In genomic region chr1:58870298-58870676, GRCh38 we compare ENCODE assay signal across 1 cellular context.
A peak's percentile ranks its signal among the peaks of the same experiment; 100 is the strongest.
TF ChIP-seq lines count a peak whose summit lies in the region.

No MANE protein-coding gene starts in this region.

TF ChIP-seq in HEK293, 187 proteins besides CTCF, POLR2A, EP300 and RAD21 (continued from another document and continues in another):
- peak; percentile 34; the same call in 1 of the 2 replicates for TF ChIP-seq KLF7 (tag by site-specific recombination; IDR thresholded peaks at IDR 0.05; ENCODE audit: borderline replicate concordance)
- TF ChIP-seq ZNF521 (tag by site-specific recombination; IDR thresholded peaks at IDR 0.05): no peak
- TF ChIP-seq ZNF488 (tag by site-specific recombination; IDR thresholded peaks at IDR 0.05): no peak
- TF ChIP-seq ZNF16 (tag by site-specific recombination; IDR thresholded peaks at IDR 0.05; ENCODE audit: low read depth): no peak
- TF ChIP-seq ZNF518A (tag by site-specific recombination; conservative IDR thresholded peaks at IDR 0.05; ENCODE audit: low read depth): no peak
- no peak for TF ChIP-seq GLIS2 (tag by site-specific recombination; IDR thresholded peaks at IDR 0.05)
- no peak for TF ChIP-seq ZNF10 (tag by site-specific recombination; IDR thresholded peaks at IDR 0.05)
- no peak for TF ChIP-seq ZNF211 (tag by site-specific recombination; IDR thresholded peaks at IDR 0.05; ENCODE audit: low read depth)
- no peak for TF ChIP-seq ZNF292 (tag by site-specific recombination; IDR thresholded peaks at IDR 0.05; ENCODE audit: borderline replicate concordance, low read depth)
- TF ChIP-seq ZIC2 (tag by site-specific recombination; IDR thresholded peaks at IDR 0.05): peak; percentile 81
- peak; percentile 92 for TF ChIP-seq ZNF843 (tag by site-specific recombination; IDR thresholded peaks at IDR 0.05)
- TF ChIP-seq ZNF37A (tag by site-specific recombination; IDR thresholded peaks at IDR 0.05): no peak
- TF ChIP-seq EGR2 (tag by site-specific recombination; IDR thresholded peaks at IDR 0.05; ENCODE audit: low read depth): no peak
- no peak for TF ChIP-seq ZNF138 (tag by site-specific recombination; IDR thresholded peaks at IDR 0.05; ENCODE audit: borderline replicate concordance)
- no peak for TF ChIP-seq ZNF248 (tag by site-specific recombination; IDR thresholded peaks at IDR 0.05)
- no peak for TF ChIP-seq ZNF239 (tag by site-specific recombination; IDR thresholded peaks at IDR 0.05)
- TF ChIP-seq ZBTB17 (tag by site-specific recombination; IDR thresholded peaks at IDR 0.05): no peak
- no peak for TF ChIP-seq ZNF121 (tag by site-specific recombination; IDR thresholded peaks at IDR 0.05)
- TF ChIP-seq ZNF132 (tag by site-specific recombination; IDR thresholded peaks at IDR 0.05; ENCODE audit: borderline replicate concordance): no peak
- TF ChIP-seq ATF2 (tag by site-specific recombination; IDR thresholded peaks at IDR 0.05; ENCODE audit: low read depth): no peak
- no peak for TF ChIP-seq ZNF558 (tag by site-specific recombination; IDR thresholded peaks at IDR 0.05)
- no peak for TF ChIP-seq TRIM28 (IDR thresholded peaks at IDR 0.05; ENCODE audit: borderline replicate concordance, low read length)
- TF ChIP-seq SETDB1 (IDR thresholded peaks at IDR 0.05; ENCODE audit: insufficient read length, low read length): no peak
- TF ChIP-seq KLF1 (tag by site-specific recombination; IDR thresholded peaks at IDR 0.05): no peak
- TF ChIP-seq ZSCAN18 (tag by site-specific recombination; IDR thresholded peaks at IDR 0.05): no peak
- no peak for TF ChIP-seq ZNF404 (tag by site-specific recombination; IDR thresholded peaks at IDR 0.05)
- TF ChIP-seq MEIS1 (CRISPR knock-in tag; IDR thresholded peaks at IDR 0.05; ENCODE audit: borderline replicate concordance): no peak
- TF ChIP-seq ZNF48 (tag by site-specific recombination; IDR thresholded peaks at IDR 0.05): no peak
- TF ChIP-seq ZSCAN4 (tag by site-specific recombination; IDR thresholded peaks at IDR 0.05): no peak
- 0 out of 2 replicates have a peak, but pooled peaks have one; percentile 20 for TF ChIP-seq ZNF561 (tag by site-specific recombination; IDR thresholded peaks at IDR 0.05; ENCODE audit: borderline replicate concordance)
- no peak for TF ChIP-seq ZNF280C (tag by site-specific recombination; IDR thresholded peaks at IDR 0.05)
- no peak for TF ChIP-seq ELK4 (IDR thresholded peaks at IDR 0.05; ENCODE audit: borderline replicate concordance, low read depth, low read length)
- peak; percentile 88 for TF ChIP-seq PRDM6 (tag by site-specific recombination; IDR thresholded peaks at IDR 0.05)
- peak; percentile 39; the same call in 1 of the 2 replicates for TF ChIP-seq WT1 (tag by site-specific recombination; IDR thresholded peaks at IDR 0.05)
- no peak for TF ChIP-seq ZNF146 (tag by site-specific recombination; IDR thresholded peaks at IDR 0.05)
- TF ChIP-seq HOXA7 (CRISPR knock-in tag; IDR thresholded peaks at IDR 0.05; ENCODE audit: borderline replicate concordance): no peak
- TF ChIP-seq ZNF704 (tag by site-specific recombination; IDR thresholded peaks at IDR 0.05): no peak
- peak; percentile 100 for TF ChIP-seq ZNF18 (tag by site-specific recombination; IDR thresholded peaks at IDR 0.05)
- TF ChIP-seq ZNF768 (tag by site-specific recombination; IDR thresholded peaks at IDR 0.05): no peak
- TF ChIP-seq ZNF791 (tag by site-specific recombination; IDR thresholded peaks at IDR 0.05): no peak
- TF ChIP-seq ZBTB7A (tag by site-specific recombination; IDR thresholded peaks at IDR 0.05; ENCODE audit: low read depth): no peak
- TF ChIP-seq ZNF571 (tag by site-specific recombination; IDR thresholded peaks at IDR 0.05): no peak
- no peak for TF ChIP-seq ZNF837 (tag by site-specific recombination; IDR thresholded peaks at IDR 0.05)
- TF ChIP-seq ZNF530 (tag by site-specific recombination; IDR thresholded peaks at IDR 0.05; ENCODE audit: low read depth): no peak
- TF ChIP-seq ZNF658 (tag by site-specific recombination; IDR thresholded peaks at IDR 0.05): no peak
- TF ChIP-seq ZNF214 (tag by site-specific recombination; IDR thresholded peaks at IDR 0.05; ENCODE audit: borderline replicate concordance): no peak
